ENCODE assay signal across 22 cellular contexts in genomic region chr5:117681431-117681830, GRCh38.
A peak's percentile ranks its signal among the peaks of the same experiment; 100 is the strongest.
DNase-seq lines count a peak whose midpoint lies in the region; ATAC-seq, FAIRE-seq and TF ChIP-seq lines count a peak whose summit lies in the region.
"Had no signal": no experiment of that assay in that cellular context is flagged by ENCODE, and none has a peak within 500 bp of the region (broad histone marks: within the 10 kb centered on the region; RNA-seq: fewer than 3 reads in every experiment).

No MANE protein-coding gene starts in this region.

- H3K9me3 ChIP-seq in GM12878 (replicated peaks; ENCODE audit: control insufficient read depth, insufficient read depth, low read length), result no peaks in the 10 kb centered on the region
- H3K9me3 ChIP-seq: colonic mucosa, gastrocnemius medialis, uterus had no signal

- H3K9ac ChIP-seq in GM12878 (ENCODE audit: control insufficient read depth, insufficient read depth, low read length), result no peak overlapping the region

- no peak overlapping the region for H3K4me2 ChIP-seq in GM12878 (ENCODE audit: control insufficient read depth, insufficient read depth)

- in situ Hi-C loops in GM12878 (cut with MboI) (no loop called here), ACHN (cut with HindIII; ENCODE audit: low pct_ligation_motif_present, low pct_unique_long_range_greater_than_20kb, low sequenced_read_pairs) (no loop called here)

- ATAC-seq in GM18858 (IDR thresholded peaks at IDR 0.05; ENCODE audit: unreplicated experiment), result peak; percentile 76
- peak; percentile 61 for ATAC-seq in HG02759 (IDR thresholded peaks at IDR 0.05; ENCODE audit: unreplicated experiment)
- ATAC-seq in HG03442 (IDR thresholded peaks at IDR 0.05; ENCODE audit: unreplicated experiment), result peak; percentile 53
- peak; percentile 34; the same call in 2 of the 3 replicates for ATAC-seq in GM12878
- ATAC-seq: gastrocnemius medialis; HCT116; naive thymus-derived CD4-positive, alpha-beta T cell; stimulated activated naive CD8-positive, alpha-beta T cell treated with anti-CD3 and anti-CD28 coated beads, Interleukin-15, amount 100 ng/mL, for 72 hours had no signal

- CTCF ChIA-PET in GM12878 (lab: Yijun Ruan, JAX), result no interaction called here

- no peak overlapping the region for H3K27ac ChIP-seq in GM12878 (ENCODE audit: control insufficient read depth, insufficient read depth)
- H3K27ac ChIP-seq: colonic mucosa, epithelial cell of prostate, gastrocnemius medialis, uterus had no signal

- TF ChIP-seq POLR2A in GM12878 (IDR thresholded peaks at IDR 0.05; ENCODE audit: low read depth, low read length), result no peak

- H3K79me2 ChIP-seq in GM12878 (ENCODE audit: control insufficient read depth, insufficient read depth, low read length), result no peaks in the 10 kb centered on the region

- H4K20me1 ChIP-seq in GM12878 (ENCODE audit: control insufficient read depth, insufficient read depth), result no peaks in the 10 kb centered on the region

- no peak for DNase-seq in GM12878 (ENCODE audit: low read depth, low spot score)
- no peak for DNase-seq in activated T-cell treated with anti-CD3 and anti-CD28 coated beads, Interleukin-2, amount 50 U/mL, for 48 hours
- DNase-seq in SHP77 treated with DMSO at 0.1 percent for 48 hours (lab: John Stamatoyannopoulos, UW), result no peak
- DNase-seq in hypothalamus (lab: John Stamatoyannopoulos, UW), result no peak
- DNase-seq in ACHN, result no peak
- DNase-seq: activated CD4-positive, alpha-beta T cell treated with anti-CD3 and anti-CD28 coated beads for 1 hour; activated gamma-delta T cell; aorta; colonic mucosa; gastrocnemius medialis; naive thymus-derived CD4-positive, alpha-beta T cell; NCI-H1105; Right ventricle myocardium superior; stimulated activated CD4-positive, alpha-beta T cell treated with anti-CD3 and anti-CD28 coated beads, Interleukin-15, amount 100 ng/mL, for 24 hours; stimulated activated naive CD8-positive, alpha-beta T cell treated with anti-CD3 and anti-CD28 coated beads, Interleukin-15, amount 100 ng/mL, for 72 hours; uterus had no signal

- 29% methylated on average over 3 of the region's 3 CpGs for WGBS in GM12878 (ENCODE audit: insufficient coverage, insufficient replicate concordance, low lambda C conversion rate, missing lambda C conversion rate)

- no peak for TF ChIP-seq EP300 in GM12878 (IDR thresholded peaks at IDR 0.05; ENCODE audit: borderline replicate concordance in 1 of 2, control insufficient read depth in 1 of 2, low read depth in 2 of 2, low read length in 2 of 2)

- FAIRE-seq in GM12878 (lab: Jason Lieb, UNC), result no peak

- intact Hi-C loops in GM12878 (cut with micrococcal nuclease; ENCODE audit: unreplicated experiment), result no loop called here

- no peaks in the 10 kb centered on the region; the same call in 1 of the 2 replicates for H3K4me1 ChIP-seq in GM12878 (ENCODE audit: control insufficient read depth, insufficient read depth, low read length)
- H3K4me1 ChIP-seq: colonic mucosa, gastrocnemius medialis, uterus had no signal

- POLR2A ChIA-PET in GM12878 (lab: Charles Lee), result no interaction called here

- no peak overlapping the region for H3K4me3 ChIP-seq in GM12878
- H3K4me3 ChIP-seq: colonic mucosa, gastrocnemius medialis, lung, uterus had no signal

- no peaks in the 10 kb centered on the region; a peak in 1 of 4 replicates for H3K27me3 ChIP-seq in GM12878 (replicated peaks in 1 of 2; ENCODE audit: control insufficient read depth in 2 of 2, insufficient read depth in 2 of 2, low read length in 1 of 2)
- H3K27me3 ChIP-seq: colonic mucosa, gastrocnemius medialis, uterus had no signal

- H3K36me3 ChIP-seq in GM12878 (ENCODE audit: control insufficient read depth in 2 of 2, insufficient read depth in 2 of 2, low read length in 1 of 2), result no peaks in the 10 kb centered on the region
- H3K36me3 ChIP-seq: colonic mucosa, gastrocnemius medialis, uterus had no signal

- no peak for TF ChIP-seq RAD21 in GM12878 (IDR thresholded peaks at IDR 0.05; ENCODE audit: insufficient read depth, low read depth, low read length)

- no TSS peak for BruUV-seq in GM12878 (replicated peaks; lab: Mats Ljungman, UMichigan)

- no peak for TF ChIP-seq CTCF in GM12878 (IDR thresholded peaks at IDR 0.05 in 2 of 3, conservative IDR thresholded peaks at IDR 0.05 in 1 of 3; ENCODE audit: control insufficient read depth in 2 of 3, extremely low read depth in 1 of 3, insufficient read depth in 1 of 3, low read depth in 3 of 3, low read length in 3 of 3)

- RAD21 ChIA-PET in GM12878 (lab: Charles Lee; ENCODE audit: unreplicated experiment), result no interaction called here

- H2AFZ ChIP-seq in GM12878 (ENCODE audit: control insufficient read depth, low read depth, low read length), result no peak overlapping the region

- SMC1A ChIA-PET in GM12878 (lab: Charles Lee; ENCODE audit: uncharacterized antibody, unreplicated experiment), result no interaction called here

TF ChIP-seq in GM12878, 131 proteins besides CTCF, POLR2A, EP300 and RAD21:
- TF ChIP-seq NBN (IDR thresholded peaks at IDR 0.05), result no peak
- TF ChIP-seq SPI1 (IDR thresholded peaks at IDR 0.05; ENCODE audit: borderline replicate concordance, insufficient read depth, low read depth, low read length), result peak; percentile 47
